Comparison of ENCODE assay signal across 25 cellular contexts in the genomic region with DNA sequence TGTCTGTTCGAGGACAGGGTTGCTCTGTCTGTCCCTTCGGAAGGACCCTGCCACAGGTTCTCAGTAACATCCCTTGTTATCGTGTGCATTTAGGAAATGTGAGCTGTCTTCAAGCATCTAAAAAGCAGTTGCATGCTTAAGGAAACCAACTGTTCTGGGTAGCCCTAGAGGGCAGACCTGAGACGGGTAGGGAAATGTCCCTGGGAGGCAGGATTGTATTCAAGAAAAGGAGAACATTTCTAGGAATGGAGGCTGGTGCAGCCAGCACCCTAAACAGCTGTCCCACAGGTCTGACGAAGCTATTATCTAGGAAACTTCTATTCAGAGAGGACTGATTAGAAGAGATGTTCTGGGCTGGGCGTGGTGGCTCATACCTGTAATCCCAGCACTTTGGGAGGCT.
"Had no signal": no experiment of that assay in that cellular context is flagged by ENCODE, and none has a peak within 500 bp of the region (broad histone marks: within the 10 kb centered on the region; RNA-seq: fewer than 3 reads in every experiment).

No MANE protein-coding gene starts in this region.

- H3K36me3 Mint-ChIP-seq: activated naive CD4-positive, alpha-beta T cell treated with anti-CD3 and anti-CD28 coated beads, Interleukin-2, amount 10 ng/mL, durations not matched to agents 7 days and 5 days had no signal

- H3K4me2 ChIP-seq: KMS-11 had no signal

- H3K36me3 ChIP-seq: brain microvascular endothelial cell, cardiac muscle cell, Peyer's patch, SJSA1 had no signal

- H3K4me1 ChIP-seq: Peyer's patch had no signal

- H3K4me3 Mint-ChIP-seq: activated B cell treated with CpG ODN at 0.5 μM for 24 hours; activated CD4-positive, alpha-beta memory T cell treated with anti-CD3 and anti-CD28 coated beads, Interleukin-2, amount 10 ng/mL, durations not matched to agents 7 days and 5 days; activated CD4-positive, alpha-beta T cell treated with anti-CD3 and anti-CD28 coated beads, Interleukin-2, amount 10 ng/mL, durations not matched to agents 24 days and 14 days; activated naive CD4-positive, alpha-beta T cell treated with anti-CD3 and anti-CD28 coated beads, Interleukin-2, amount 10 ng/mL, durations not matched to agents 7 days and 5 days; activated naive CD8-positive, alpha-beta T cell treated with anti-CD3 and anti-CD28 coated beads for 36 hours; activated T-cell treated with anti-CD3 and anti-CD28 coated beads, Interleukin-2, amount 50 U/mL, for 72 hours; T-helper 1 cell treated with Interleukin-12 subunit alpha and Interleukin-12 subunit beta and Interleukin-4 antibody, amounts not matched to agents 30 μg/mL and 1 μg/mL, for 36 hours had no signal

- H3K9ac ChIP-seq: KMS-11 had no signal

- H3K27me3 ChIP-seq: brain microvascular endothelial cell, cardiac muscle cell, Peyer's patch, SJSA1 had no signal

- H3K27ac ChIP-seq: brain microvascular endothelial cell, cardiac muscle cell, KMS-11, Peyer's patch, RWPE1, SJSA1 had no signal

- DNase-seq: activated B cell treated with CpG ODN at 0.5 μM for 24 hours; activated CD4-positive, alpha-beta memory T cell treated with anti-CD3 and anti-CD28 coated beads, Interleukin-2, amount 10 ng/mL, durations not matched to agents 7 days and 5 days; activated CD4-positive, alpha-beta T cell treated with anti-CD3 and anti-CD28 coated beads for 1 hour; activated CD4-positive, alpha-beta T cell treated with anti-CD3 and anti-CD28 coated beads, Interleukin-2, amount 10 ng/mL, durations not matched to agents 24 days and 14 days; activated CD8-positive, alpha-beta memory T cell treated with anti-CD3 and anti-CD28 coated beads, Interleukin-2, amount 50 U/mL, for 4 hours; activated gamma-delta T cell treated with Interleukin-2 at 50 U/mL for 16 hours; activated naive CD4-positive, alpha-beta T cell treated with anti-CD3 and anti-CD28 coated beads, Interleukin-2, amount 10 ng/mL, durations not matched to agents 7 days and 5 days; activated naive CD8-positive, alpha-beta T cell treated with anti-CD3 and anti-CD28 coated beads for 36 hours; activated T-cell treated with anti-CD3 and anti-CD28 coated beads, Interleukin-2, amount 50 U/mL, for 72 hours; brain microvascular endothelial cell; MM.1S; NCI-H1105; NCI-H1694 treated with DMSO at 0.1 percent for 48 hours; NCI-H446; NCI-H524; NCI-H748 treated with DMSO at 0.1 percent for 48 hours; OCI-M1; Peyer's patch; SHP77 had no signal

- H3K27ac Mint-ChIP-seq: activated B cell treated with CpG ODN at 0.5 μM for 24 hours; activated CD4-positive, alpha-beta memory T cell treated with anti-CD3 and anti-CD28 coated beads, Interleukin-2, amount 10 ng/mL, durations not matched to agents 7 days and 5 days; activated CD4-positive, alpha-beta T cell treated with anti-CD3 and anti-CD28 coated beads, Interleukin-2, amount 10 ng/mL, durations not matched to agents 24 days and 14 days; activated naive CD4-positive, alpha-beta T cell treated with anti-CD3 and anti-CD28 coated beads, Interleukin-2, amount 10 ng/mL, durations not matched to agents 7 days and 5 days; activated naive CD8-positive, alpha-beta T cell treated with anti-CD3 and anti-CD28 coated beads for 36 hours; activated T-cell treated with anti-CD3 and anti-CD28 coated beads, Interleukin-2, amount 50 U/mL, for 72 hours; activated T-helper 2 cell treated with anti-CD3 and anti-CD28 coated beads, Interferon-gamma antibody, Interleukin-2, Interleukin-4, amounts not matched to agents 10 μg/mL and 5 μg/mL and 100 μg/mL, durations not matched to agents 14 hours and 24 hours and 36 hours; T-helper 1 cell treated with Interleukin-12 subunit alpha and Interleukin-12 subunit beta and Interleukin-4 antibody, amounts not matched to agents 30 μg/mL and 1 μg/mL, for 36 hours had no signal

- H3K9me3 ChIP-seq: Peyer's patch, SJSA1 had no signal

- ATAC-seq: activated T-cell treated with anti-CD3 and anti-CD28 coated beads, Interleukin-2, amount 50 U/mL, for 72 hours had no signal

- H3K4me3 ChIP-seq: cardiac muscle cell, Peyer's patch, SJSA1 had no signal

- H3K9me3 Mint-ChIP-seq: activated B cell treated with CpG ODN at 0.5 μM for 24 hours; activated CD4-positive, alpha-beta memory T cell treated with anti-CD3 and anti-CD28 coated beads, Interleukin-2, amount 10 ng/mL, durations not matched to agents 7 days and 5 days; activated CD4-positive, alpha-beta T cell treated with anti-CD3 and anti-CD28 coated beads, Interleukin-2, amount 10 ng/mL, durations not matched to agents 24 days and 14 days; activated naive CD4-positive, alpha-beta T cell treated with anti-CD3 and anti-CD28 coated beads, Interleukin-2, amount 10 ng/mL, durations not matched to agents 7 days and 5 days; activated T-cell treated with anti-CD3 and anti-CD28 coated beads, Interleukin-2, amount 50 U/mL, for 72 hours; activated T-helper 2 cell treated with anti-CD3 and anti-CD28 coated beads, Interferon-gamma antibody, Interleukin-2, Interleukin-4, amounts not matched to agents 10 μg/mL and 5 μg/mL and 100 μg/mL, durations not matched to agents 14 hours and 24 hours and 36 hours; T-helper 1 cell treated with Interleukin-12 subunit alpha and Interleukin-12 subunit beta and Interleukin-4 antibody, amounts not matched to agents 30 μg/mL and 1 μg/mL, for 36 hours had no signal

- H3K27me3 Mint-ChIP-seq: activated B cell treated with CpG ODN at 0.5 μM for 24 hours had no signal
